Comparison of ENCODE assay signal across 1 cellular context in the genomic region with DNA sequence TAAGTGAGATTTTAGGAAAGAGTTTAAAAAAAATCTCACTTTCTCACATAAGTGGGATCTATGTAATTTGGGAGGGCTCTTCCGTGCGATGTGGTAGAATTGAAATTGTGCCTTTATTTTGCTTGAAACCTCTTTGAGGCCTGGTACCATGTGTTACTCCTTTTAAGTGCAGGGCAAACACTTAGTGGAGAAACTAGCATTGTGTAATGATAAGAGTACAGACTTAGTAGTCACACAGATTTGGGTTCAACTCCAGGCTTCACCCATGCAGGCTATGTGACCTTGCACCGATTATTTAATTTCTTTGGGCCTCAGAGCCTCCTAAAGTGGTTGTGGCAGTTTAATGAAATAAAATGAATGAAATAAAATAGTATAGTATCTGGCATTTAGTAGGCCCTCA.
TF ChIP-seq lines count a peak whose summit lies in the region.

No MANE protein-coding gene starts in this region.

TF ChIP-seq in GM23338, 12 proteins besides CTCF, POLR2A, EP300 and RAD21 (continued from another document):
- TF ChIP-seq, protein P1, sequence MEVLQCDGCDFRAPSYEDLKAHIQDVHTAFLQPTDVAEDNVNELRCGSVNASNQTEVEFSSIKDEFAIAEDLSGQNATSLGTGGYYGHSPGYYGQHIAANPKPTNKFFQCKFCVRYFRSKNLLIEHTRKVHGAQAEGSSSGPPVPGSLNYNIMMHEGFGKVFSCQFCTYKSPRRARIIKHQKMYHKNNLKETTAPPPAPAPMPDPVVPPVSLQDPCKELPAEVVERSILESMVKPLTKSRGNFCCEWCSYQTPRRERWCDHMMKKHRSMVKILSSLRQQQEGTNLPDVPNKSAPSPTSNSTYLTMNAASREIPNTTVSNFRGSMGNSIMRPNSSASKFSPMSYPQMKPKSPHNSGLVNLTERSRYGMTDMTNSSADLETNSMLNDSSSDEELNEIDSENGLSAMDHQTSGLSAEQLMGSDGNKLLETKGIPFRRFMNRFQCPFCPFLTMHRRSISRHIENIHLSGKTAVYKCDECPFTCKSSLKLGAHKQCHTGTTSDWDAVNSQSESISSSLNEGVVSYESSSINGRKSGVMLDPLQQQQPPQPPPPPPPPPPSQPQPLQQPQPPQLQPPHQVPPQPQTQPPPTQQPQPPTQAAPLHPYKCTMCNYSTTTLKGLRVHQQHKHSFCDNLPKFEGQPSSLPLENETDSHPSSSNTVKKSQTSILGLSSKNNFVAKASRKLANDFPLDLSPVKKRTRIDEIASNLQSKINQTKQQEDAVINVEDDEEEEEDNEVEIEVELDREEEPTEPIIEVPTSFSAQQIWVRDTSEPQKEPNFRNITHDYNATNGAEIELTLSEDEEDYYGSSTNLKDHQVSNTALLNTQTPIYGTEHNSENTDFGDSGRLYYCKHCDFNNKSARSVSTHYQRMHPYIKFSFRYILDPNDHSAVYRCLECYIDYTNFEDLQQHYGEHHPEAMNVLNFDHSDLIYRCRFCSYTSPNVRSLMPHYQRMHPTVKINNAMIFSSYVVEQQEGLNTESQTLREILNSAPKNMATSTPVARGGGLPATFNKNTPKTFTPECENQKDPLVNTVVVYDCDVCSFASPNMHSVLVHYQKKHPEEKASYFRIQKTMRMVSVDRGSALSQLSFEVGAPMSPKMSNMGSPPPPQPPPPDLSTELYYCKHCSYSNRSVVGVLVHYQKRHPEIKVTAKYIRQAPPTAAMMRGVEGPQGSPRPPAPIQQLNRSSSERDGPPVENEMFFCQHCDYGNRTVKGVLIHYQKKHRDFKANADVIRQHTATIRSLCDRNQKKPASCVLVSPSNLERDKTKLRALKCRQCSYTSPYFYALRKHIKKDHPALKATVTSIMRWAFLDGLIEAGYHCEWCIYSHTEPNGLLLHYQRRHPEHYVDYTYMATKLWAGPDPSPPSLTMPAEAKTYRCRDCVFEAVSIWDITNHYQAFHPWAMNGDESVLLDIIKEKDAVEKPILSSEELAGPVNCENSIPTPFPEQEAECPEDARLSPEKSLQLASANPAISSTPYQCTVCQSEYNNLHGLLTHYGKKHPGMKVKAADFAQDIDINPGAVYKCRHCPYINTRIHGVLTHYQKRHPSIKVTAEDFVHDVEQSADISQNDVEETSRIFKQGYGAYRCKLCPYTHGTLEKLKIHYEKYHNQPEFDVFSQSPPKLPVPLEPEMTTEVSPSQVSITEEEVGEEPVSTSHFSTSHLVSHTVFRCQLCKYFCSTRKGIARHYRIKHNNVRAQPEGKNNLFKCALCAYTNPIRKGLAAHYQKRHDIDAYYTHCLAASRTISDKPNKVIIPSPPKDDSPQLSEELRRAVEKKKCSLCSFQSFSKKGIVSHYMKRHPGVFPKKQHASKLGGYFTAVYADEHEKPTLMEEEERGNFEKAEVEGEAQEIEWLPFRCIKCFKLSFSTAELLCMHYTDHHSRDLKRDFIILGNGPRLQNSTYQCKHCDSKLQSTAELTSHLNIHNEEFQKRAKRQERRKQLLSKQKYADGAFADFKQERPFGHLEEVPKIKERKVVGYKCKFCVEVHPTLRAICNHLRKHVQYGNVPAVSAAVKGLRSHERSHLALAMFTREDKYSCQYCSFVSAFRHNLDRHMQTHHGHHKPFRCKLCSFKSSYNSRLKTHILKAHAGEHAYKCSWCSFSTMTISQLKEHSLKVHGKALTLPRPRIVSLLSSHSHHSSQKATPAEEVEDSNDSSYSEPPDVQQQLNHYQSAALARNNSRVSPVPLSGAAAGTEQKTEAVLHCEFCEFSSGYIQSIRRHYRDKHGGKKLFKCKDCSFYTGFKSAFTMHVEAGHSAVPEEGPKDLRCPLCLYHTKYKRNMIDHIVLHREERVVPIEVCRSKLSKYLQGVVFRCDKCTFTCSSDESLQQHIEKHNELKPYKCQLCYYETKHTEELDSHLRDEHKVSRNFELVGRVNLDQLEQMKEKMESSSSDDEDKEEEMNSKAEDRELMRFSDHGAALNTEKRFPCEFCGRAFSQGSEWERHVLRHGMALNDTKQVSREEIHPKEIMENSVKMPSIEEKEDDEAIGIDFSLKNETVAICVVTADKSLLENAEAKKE (CRISPR knock-in tag; IDR thresholded peaks at IDR 0.05), result no peak
- TF ChIP-seq ZNF114 (CRISPR knock-in tag; IDR thresholded peaks at IDR 0.05) (no peak), STAT1 (IDR thresholded peaks at IDR 0.05; ENCODE audit: unreplicated experiment) (no peak), POLR2AphosphoS5 (IDR thresholded peaks at IDR 0.05; ENCODE audit: low read depth) (no peak), EZH2phosphoT487 (IDR thresholded peaks at IDR 0.05; ENCODE audit: unreplicated experiment) (no peak), ZNF331 (CRISPR knock-in tag; IDR thresholded peaks at IDR 0.05; ENCODE audit: low read depth) (no peak), CREB1 (CRISPR knock-in tag; IDR thresholded peaks at IDR 0.05; ENCODE audit: low read depth) (no peak), JUNB (IDR thresholded peaks at IDR 0.05; ENCODE audit: unreplicated experiment) (no peak)
- TF ChIP-seq, protein P2, sequence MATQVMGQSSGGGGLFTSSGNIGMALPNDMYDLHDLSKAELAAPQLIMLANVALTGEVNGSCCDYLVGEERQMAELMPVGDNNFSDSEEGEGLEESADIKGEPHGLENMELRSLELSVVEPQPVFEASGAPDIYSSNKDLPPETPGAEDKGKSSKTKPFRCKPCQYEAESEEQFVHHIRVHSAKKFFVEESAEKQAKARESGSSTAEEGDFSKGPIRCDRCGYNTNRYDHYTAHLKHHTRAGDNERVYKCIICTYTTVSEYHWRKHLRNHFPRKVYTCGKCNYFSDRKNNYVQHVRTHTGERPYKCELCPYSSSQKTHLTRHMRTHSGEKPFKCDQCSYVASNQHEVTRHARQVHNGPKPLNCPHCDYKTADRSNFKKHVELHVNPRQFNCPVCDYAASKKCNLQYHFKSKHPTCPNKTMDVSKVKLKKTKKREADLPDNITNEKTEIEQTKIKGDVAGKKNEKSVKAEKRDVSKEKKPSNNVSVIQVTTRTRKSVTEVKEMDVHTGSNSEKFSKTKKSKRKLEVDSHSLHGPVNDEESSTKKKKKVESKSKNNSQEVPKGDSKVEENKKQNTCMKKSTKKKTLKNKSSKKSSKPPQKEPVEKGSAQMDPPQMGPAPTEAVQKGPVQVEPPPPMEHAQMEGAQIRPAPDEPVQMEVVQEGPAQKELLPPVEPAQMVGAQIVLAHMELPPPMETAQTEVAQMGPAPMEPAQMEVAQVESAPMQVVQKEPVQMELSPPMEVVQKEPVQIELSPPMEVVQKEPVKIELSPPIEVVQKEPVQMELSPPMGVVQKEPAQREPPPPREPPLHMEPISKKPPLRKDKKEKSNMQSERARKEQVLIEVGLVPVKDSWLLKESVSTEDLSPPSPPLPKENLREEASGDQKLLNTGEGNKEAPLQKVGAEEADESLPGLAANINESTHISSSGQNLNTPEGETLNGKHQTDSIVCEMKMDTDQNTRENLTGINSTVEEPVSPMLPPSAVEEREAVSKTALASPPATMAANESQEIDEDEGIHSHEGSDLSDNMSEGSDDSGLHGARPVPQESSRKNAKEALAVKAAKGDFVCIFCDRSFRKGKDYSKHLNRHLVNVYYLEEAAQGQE (IDR thresholded peaks at IDR 0.05; ENCODE audit: unreplicated experiment), result no peak
